9 cellular contexts compared by ENCODE assay signal in genomic region chr2:181683518-181684453, GRCh38. TPM values are rescaled to one million over a fixed set of nuclear protein-coding genes. Genes with fewer than 3 reads are reported as not detected.
A peak's percentile ranks its signal among the peaks of the same experiment; 100 is the strongest.
DNase-seq lines count a peak whose midpoint lies in the region; ATAC-seq and TF ChIP-seq lines count a peak whose summit lies in the region.
"Had no signal": no experiment of that assay in that cellular context is flagged by ENCODE, and none has a peak within 500 bp of the region (broad histone marks: within the 10 kb centered on the region; RNA-seq: fewer than 3 reads in every experiment).

No MANE protein-coding gene starts in this region.

- H3K36me3 Mint-ChIP-seq in activated CD8-positive, alpha-beta T cell treated with anti-CD3 and anti-CD28 coated beads, Interleukin-2, amount 10 ng/mL, durations not matched to agents 7 days and 5 days (ENCODE audit: low read depth), result peaks cover 5% of the 10 kb centered on the region

- peak; percentile 4 for DNase-seq in stimulated activated CD4-positive, alpha-beta T cell treated with anti-CD3 and anti-CD28 coated beads, Interleukin-4, amount 100 ng/mL, for 24 hours
- DNase-seq in stimulated activated CD4-positive, alpha-beta T cell treated with anti-CD3 and anti-CD28 coated beads, Interleukin-2, amount 100 ng/mL, for 48 hours, result no peak
- no peak for DNase-seq in activated CD8-positive, alpha-beta T cell treated with anti-CD3 and anti-CD28 coated beads, Interleukin-2, amount 10 ng/mL, durations not matched to agents 7 days and 5 days
- no peak for DNase-seq in vagina (ENCODE audit: extremely low spot score in 2 of 2)
- no peak for DNase-seq in erythroblast (lab: John Stamatoyannopoulos, UW)
- DNase-seq in effector memory CD4-positive, alpha-beta T cell, result no peak

- peak; percentile 40 for ATAC-seq in activated CD8-positive, alpha-beta T cell treated with anti-CD3 and anti-CD28 coated beads, Interleukin-2, amount 10 ng/mL, durations not matched to agents 7 days and 5 days
- ATAC-seq in GM21447 (IDR thresholded peaks at IDR 0.05; ENCODE audit: unreplicated experiment), result no peak

- peaks cover 19% of the 10 kb centered on the region for H3K27me3 ChIP-seq in vagina
- H3K27me3 ChIP-seq in effector memory CD4-positive, alpha-beta T cell (replicated peaks; ENCODE audit: control insufficient read depth, insufficient read depth, low read length, poor library complexity, severe bottlenecking), result peaks cover 61% of the 10 kb centered on the region

- H3K4me3 Mint-ChIP-seq in activated CD8-positive, alpha-beta T cell treated with anti-CD3 and anti-CD28 coated beads, Interleukin-2, amount 10 ng/mL, durations not matched to agents 7 days and 5 days, result no peak overlapping the region

- H3K4me3 ChIP-seq in iPS-18c (ENCODE audit: insufficient read depth, low read depth, low read length) (peak overlapping the region; percentile 53), vagina (peak overlapping the region; percentile 5 to 14)
- H3K4me3 ChIP-seq in effector memory CD4-positive, alpha-beta T cell (ENCODE audit: insufficient read depth, low read depth, low read length, poor library complexity, severe bottlenecking), result no peak overlapping the region

- H3K9me3 Mint-ChIP-seq in activated CD8-positive, alpha-beta T cell treated with anti-CD3 and anti-CD28 coated beads, Interleukin-2, amount 10 ng/mL, durations not matched to agents 7 days and 5 days (ENCODE audit: insufficient read depth), result peaks cover 8% of the 10 kb centered on the region

- CTCF ChIA-PET in activated CD8-positive, alpha-beta T cell treated with anti-CD3 and anti-CD28 coated beads, Interleukin-2, amount 10 ng/mL, durations not matched to agents 7 days and 5 days (lab: Charles Lee), result no interaction called here

- H3K36me3 ChIP-seq in vagina, result no peaks in the 10 kb centered on the region
- H3K36me3 ChIP-seq in effector memory CD4-positive, alpha-beta T cell (ENCODE audit: control insufficient read depth, insufficient read depth, low read length), result no peaks in the 10 kb centered on the region

- H3K27ac ChIP-seq in vagina, result no peak overlapping the region
- no peak overlapping the region for H3K27ac ChIP-seq in effector memory CD4-positive, alpha-beta T cell (ENCODE audit: insufficient read depth, low read length, poor library complexity, severe bottlenecking)

- POLR2A ChIA-PET in activated CD8-positive, alpha-beta T cell treated with anti-CD3 and anti-CD28 coated beads, Interleukin-2, amount 10 ng/mL, durations not matched to agents 7 days and 5 days (lab: Charles Lee), result interaction anchor here (0.9 kb wide), 1 partner anchor 75 kb away, joined by 3 read pairs; no protein-coding TSS in a partner anchor

- H3K4me1 Mint-ChIP-seq in activated CD8-positive, alpha-beta T cell treated with anti-CD3 and anti-CD28 coated beads, Interleukin-2, amount 10 ng/mL, durations not matched to agents 7 days and 5 days (ENCODE audit: low read depth), result peaks cover 27% of the 10 kb centered on the region

- TF ChIP-seq CTCF in vagina (IDR thresholded peaks at IDR 0.05), result no peak

- no peak overlapping the region for H3K27ac Mint-ChIP-seq in activated CD8-positive, alpha-beta T cell treated with anti-CD3 and anti-CD28 coated beads, Interleukin-2, amount 10 ng/mL, durations not matched to agents 7 days and 5 days

- H3K9me3 ChIP-seq in iPS-18c (ENCODE audit: control insufficient read depth, insufficient read depth, low read length) (no peaks in the 10 kb centered on the region), vagina (no peaks in the 10 kb centered on the region)
- no peaks in the 10 kb centered on the region for H3K9me3 ChIP-seq in effector memory CD4-positive, alpha-beta T cell (ENCODE audit: control insufficient read depth, low read length)

- intact Hi-C loops in vagina (cut with DNase I), result no loop called here

- H3K4me1 ChIP-seq in vagina, result peaks cover 29% of the 10 kb centered on the region
- H3K4me1 ChIP-seq in effector memory CD4-positive, alpha-beta T cell (ENCODE audit: control insufficient read depth, insufficient read depth, low read length, poor library complexity, severe bottlenecking), result peaks cover 21% of the 10 kb centered on the region

- no peak for TF ChIP-seq POLR2A in vagina (IDR thresholded peaks at IDR 0.05)
- TF ChIP-seq POLR2A in erythroblast (IDR thresholded peaks at IDR 0.05; ENCODE audit: low read length), result no peak

- peaks cover 81% of the 10 kb centered on the region for H3K27me3 Mint-ChIP-seq in activated CD8-positive, alpha-beta T cell treated with anti-CD3 and anti-CD28 coated beads, Interleukin-2, amount 10 ng/mL, durations not matched to agents 7 days and 5 days (ENCODE audit: low read depth)

RNA-seq across cellular contexts. Expression of gene NEUROD1, which starts 3.5 kb away (rescaled TPM):
- not detected for total RNA-seq in activated CD8-positive, alpha-beta T cell treated with anti-CD3 and anti-CD28 coated beads, Interleukin-2, amount 10 ng/mL, durations not matched to agents 7 days and 5 days
- not detected for total RNA-seq in vagina
- total RNA-seq: lung microvascular endothelial cell had no signal

RNA-seq across cellular contexts. Expression of gene CERKL, which starts 26.9 kb away (rescaled TPM):
- not detected for total RNA-seq in activated CD8-positive, alpha-beta T cell treated with anti-CD3 and anti-CD28 coated beads, Interleukin-2, amount 10 ng/mL, durations not matched to agents 7 days and 5 days
- not detected for total RNA-seq in vagina
- total RNA-seq: lung microvascular endothelial cell had no signal
